In the genomic region with DNA sequence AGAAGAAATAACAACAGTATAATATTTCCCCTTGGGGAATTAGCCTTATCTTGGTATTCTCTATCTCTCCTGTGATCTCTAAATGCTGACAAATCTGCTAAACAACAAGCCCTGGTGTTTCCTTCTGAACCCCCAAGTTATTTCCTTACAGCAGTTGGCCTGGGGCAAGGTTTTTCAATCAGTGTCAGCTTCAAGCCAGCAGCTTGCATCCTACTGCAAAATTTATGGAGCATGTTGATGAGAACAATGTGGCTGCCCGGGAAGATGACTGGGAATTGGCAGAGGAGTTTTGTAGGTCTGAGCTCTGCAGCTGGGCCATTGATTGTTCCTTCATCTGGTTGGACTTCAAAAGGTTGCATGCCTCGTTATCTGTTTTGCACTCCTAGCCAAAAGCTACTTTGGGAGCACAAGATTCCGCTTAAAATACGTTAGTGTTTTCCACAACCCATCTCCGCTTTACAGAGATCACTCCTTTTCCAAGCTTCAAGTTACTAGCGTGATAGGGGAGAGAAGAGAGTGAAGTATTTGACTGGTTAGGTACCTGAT, we compare ENCODE assay signal across 1 cellular context.
TF ChIP-seq lines count a peak whose summit lies in the region.

No MANE protein-coding gene starts in this region.

TF ChIP-seq in H1, 55 proteins besides CTCF, POLR2A, EP300 and RAD21 (continued from another document):
- TF ChIP-seq HDAC6 (IDR thresholded peaks at IDR 0.05; ENCODE audit: low read depth, low read length): no peak
- no peak for TF ChIP-seq CEBPB (IDR thresholded peaks at IDR 0.05; ENCODE audit: low read depth, low read length)
- TF ChIP-seq SP4 (IDR thresholded peaks at IDR 0.05; ENCODE audit: low read length): no peak
- TF ChIP-seq MAFK (IDR thresholded peaks at IDR 0.05; ENCODE audit: low read depth, low read length): no peak
- no peak for TF ChIP-seq SAP30 (IDR thresholded peaks at IDR 0.05; ENCODE audit: insufficient read depth, insufficient replicate concordance, low read length)
- TF ChIP-seq TCF12 (IDR thresholded peaks at IDR 0.05; ENCODE audit: low read depth, low read length): no peak
- TF ChIP-seq JUN (IDR thresholded peaks at IDR 0.05; ENCODE audit: low read depth, low read length): no peak
- TF ChIP-seq KDM5A (IDR thresholded peaks at IDR 0.05; ENCODE audit: low read length): no peak
- no peak for TF ChIP-seq KDM4A (IDR thresholded peaks at IDR 0.05; ENCODE audit: low read depth, low read length, severe bottlenecking)
TF ChIP-seq in H1: peak in this region for 0.
